In genomic region chr6:408599-409102, GRCh38 we compare ENCODE assay signal across 8 cellular contexts. TPM values are rescaled to one million over a fixed set of nuclear protein-coding genes. Genes with fewer than 3 reads are reported as not detected.
DNase-seq lines count a peak whose midpoint lies in the region; ATAC-seq and TF ChIP-seq lines count a peak whose summit lies in the region.

No MANE protein-coding gene starts in this region.

- H3K27ac Mint-ChIP-seq in activated naive CD8-positive, alpha-beta T cell treated with anti-CD3 and anti-CD28 coated beads, Interleukin-2, amount 10 ng/mL, durations not matched to agents 7 days and 5 days, result peak overlapping the region; percentile 47

- H3K36me3 Mint-ChIP-seq in activated naive CD8-positive, alpha-beta T cell treated with anti-CD3 and anti-CD28 coated beads, Interleukin-2, amount 10 ng/mL, durations not matched to agents 7 days and 5 days, result peaks cover 80% of the 10 kb centered on the region

- H3K9ac ChIP-seq in MM.1S (ENCODE audit: low read length), result no peak overlapping the region

- no peak overlapping the region for H3K4me2 ChIP-seq in MM.1S (ENCODE audit: low read depth, low read length)

- peaks cover 6% of the 10 kb centered on the region; the same call in 1 of the 2 replicates for H3K4me1 ChIP-seq in MM.1S (ENCODE audit: low read length)

- no peak overlapping the region for H3K4me3 Mint-ChIP-seq in activated naive CD8-positive, alpha-beta T cell treated with anti-CD3 and anti-CD28 coated beads, Interleukin-2, amount 10 ng/mL, durations not matched to agents 7 days and 5 days

- ATAC-seq in activated naive CD8-positive, alpha-beta T cell treated with anti-CD3 and anti-CD28 coated beads, Interleukin-2, amount 10 ng/mL, durations not matched to agents 7 days and 5 days (ENCODE audit: low read depth), result no peak
- no peak for ATAC-seq in GM18870 (IDR thresholded peaks at IDR 0.05; ENCODE audit: unreplicated experiment)

- peaks cover 100% of the 10 kb centered on the region for H3F3A ChIP-seq in MM.1S (ENCODE audit: insufficient read depth, low read length)

- H3K9me2 ChIP-seq in MM.1S (replicated peaks; ENCODE audit: insufficient read depth, low read length), result no peaks in the 10 kb centered on the region

- H3K9me3 ChIP-seq in MM.1S (replicated peaks; ENCODE audit: insufficient read depth, low read length), result no peaks in the 10 kb centered on the region

- no peaks in the 10 kb centered on the region for H3K27me3 Mint-ChIP-seq in activated naive CD8-positive, alpha-beta T cell treated with anti-CD3 and anti-CD28 coated beads, Interleukin-2, amount 10 ng/mL, durations not matched to agents 7 days and 5 days

- POLR2A ChIA-PET in activated naive CD8-positive, alpha-beta T cell treated with anti-CD3 and anti-CD28 coated beads, Interleukin-2, amount 10 ng/mL, durations not matched to agents 7 days and 5 days (lab: Charles Lee), result interaction anchor here (1.0 to 1.4 kb wide), 2 partner anchors 17 to 22 kb away, joined by 3 to 5 read pairs; partner anchors contain the start of gene IRF4

- H3K4me3 ChIP-seq in MM.1S (ENCODE audit: low read length), result no peak overlapping the region

- peak overlapping the region; percentile 5; the same call in 1 of the 2 replicates for H3K27ac ChIP-seq in MM.1S (ENCODE audit: low read length)

- H4K20me1 ChIP-seq in MM.1S (ENCODE audit: insufficient read depth, low read length), result peaks cover 82% of the 10 kb centered on the region

- no peak overlapping the region for H2AFZ ChIP-seq in MM.1S (ENCODE audit: low read length)

- TF ChIP-seq CTCF in MM.1S (IDR thresholded peaks at IDR 0.05; ENCODE audit: low read length), result peak; percentile 27

- no peaks in the 10 kb centered on the region for H3K9me3 Mint-ChIP-seq in activated naive CD8-positive, alpha-beta T cell treated with anti-CD3 and anti-CD28 coated beads, Interleukin-2, amount 10 ng/mL, durations not matched to agents 7 days and 5 days

- peaks cover 50% of the 10 kb centered on the region for H3K36me3 ChIP-seq in MM.1S (replicated peaks; ENCODE audit: insufficient read depth, low read length)

- peaks cover 45% of the 10 kb centered on the region for H3K4me1 Mint-ChIP-seq in activated naive CD8-positive, alpha-beta T cell treated with anti-CD3 and anti-CD28 coated beads, Interleukin-2, amount 10 ng/mL, durations not matched to agents 7 days and 5 days

- H3K79me2 ChIP-seq in MM.1S (ENCODE audit: low read length), result peaks cover 51% of the 10 kb centered on the region

- DNase-seq in NCI-H1417 (lab: John Stamatoyannopoulos, UW) (peak in 2 of 3 experiments; percentile 10 to 66), NCI-H1417 treated with DMSO at 0.1 percent for 48 hours (lab: John Stamatoyannopoulos, UW) (no peak), MM.1S (no peak), islet precursor cell (peak; percentile 85), OCI-M2 (lab: John Stamatoyannopoulos, UW; ENCODE audit: unreplicated experiment) (no peak), SK-N-DZ (ENCODE audit: low spot score) (no peak)
- DNase-seq in activated naive CD8-positive, alpha-beta T cell treated with anti-CD3 and anti-CD28 coated beads, Interleukin-2, amount 10 ng/mL, durations not matched to agents 7 days and 5 days, result no peak

- H3K27me3 ChIP-seq in MM.1S (replicated peaks; ENCODE audit: insufficient read depth, low read length), result no peaks in the 10 kb centered on the region

RNA-seq across cellular contexts. Expression of gene IRF4, which starts 17.1 kb away (rescaled TPM):
- total RNA-seq in activated naive CD8-positive, alpha-beta T cell treated with anti-CD3 and anti-CD28 coated beads, Interleukin-2, amount 10 ng/mL, durations not matched to agents 7 days and 5 days, result 10 to 100 TPM; 94.2 to 95.1 TPM
- polyA plus RNA-seq in SK-N-DZ (2014; cell fraction: cytosol; rRNA removed), result not detected in 2 replicates
- polyA plus RNA-seq in SK-N-DZ (2014; cell fraction: nucleus; rRNA removed), result not detected in 2 replicates

Comparison
In these comparisons a context has a peak if more than half of its experiments do, and no peak if none do; other contexts are left out.
1. DNase-seq: peak in NCI-H1417 (2 of 3) and islet precursor cell (single experiment); none in NCI-H1417 treated with DMSO at 0.1 percent for 48 hours (single experiment), MM.1S (single experiment), activated naive CD8-positive, alpha-beta T cell treated with anti-CD3 and anti-CD28 coated beads, Interleukin-2, amount 10 ng/mL, durations not matched to agents 7 days and 5 days (single experiment), OCI-M2 (single experiment) and SK-N-DZ (single experiment).